Comparison of ENCODE assay signal across 23 cellular contexts in the genomic region with DNA sequence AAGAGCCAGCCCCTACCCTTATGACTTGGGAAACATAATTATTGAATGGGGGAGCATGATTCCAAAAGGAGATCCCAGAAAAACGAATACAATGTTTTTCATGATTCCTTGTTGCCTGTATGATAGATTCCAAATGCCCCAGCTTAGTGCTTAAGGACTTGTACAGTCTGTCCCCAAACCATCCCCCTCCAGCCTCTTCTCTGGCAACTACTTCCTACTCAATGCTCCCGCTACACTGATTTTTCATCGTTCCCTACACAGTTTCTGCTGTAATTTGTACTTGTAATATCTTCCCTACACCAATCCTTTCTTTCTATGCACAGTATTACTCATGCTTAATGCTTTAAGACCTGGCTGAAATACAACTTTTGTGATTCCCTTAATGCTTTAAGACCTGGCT.
DNase-seq lines count a peak whose midpoint lies in the region; ATAC-seq and TF ChIP-seq lines count a peak whose summit lies in the region.
"Had no signal": no experiment of that assay in that cellular context is flagged by ENCODE, and none has a peak within 500 bp of the region (broad histone marks: within the 10 kb centered on the region; RNA-seq: fewer than 3 reads in every experiment).

No MANE protein-coding gene starts in this region.

- H3K27ac ChIP-seq in caudate nucleus (ENCODE audit: low read depth, low read length) (peak overlapping the region; percentile 63), trophoblast cell (ENCODE audit: low read depth, low read length) (peak overlapping the region; percentile 42), smooth muscle cell (ENCODE audit: low read depth) (peak overlapping the region; percentile 55), foreskin keratinocyte (no peak overlapping the region)
- H3K27ac ChIP-seq: BLaER1 had no signal

- H3K4ac ChIP-seq in trophoblast cell (ENCODE audit: low read depth, low read length) = no peak overlapping the region

- H2BK120ac ChIP-seq in trophoblast cell (ENCODE audit: insufficient read depth, low read length, poor library complexity) = no peak overlapping the region

- H3K27me3 ChIP-seq in trophoblast cell (ENCODE audit: insufficient read depth, low read length) = no peaks in the 10 kb centered on the region
- H3K27me3 ChIP-seq in smooth muscle cell (ENCODE audit: low read depth) = peaks cover 12% of the 10 kb centered on the region
- no peaks in the 10 kb centered on the region for H3K27me3 ChIP-seq in foreskin keratinocyte
- H3K27me3 ChIP-seq: BE2C, BLaER1 had no signal

- no peak overlapping the region for H3K18ac ChIP-seq in trophoblast cell (ENCODE audit: low read length)

- no peak overlapping the region for H3K9ac ChIP-seq in trophoblast cell (ENCODE audit: low read length)
- no peak overlapping the region for H3K9ac ChIP-seq in smooth muscle cell (ENCODE audit: low read depth)
- H3K9ac ChIP-seq: BLaER1 had no signal

- DNase-seq in caudate nucleus (lab: John Stamatoyannopoulos, UW) = peak in 4 of 61 donors; percentile 16 to 25 (median 16)
- no peak for DNase-seq in trophoblast cell
- no peak for DNase-seq in smooth muscle cell (lab: John Stamatoyannopoulos, UW; ENCODE audit: unreplicated experiment)
- no peak for DNase-seq in foreskin keratinocyte
- DNase-seq in superior temporal gyrus (ENCODE audit: extremely low spot score) = no peak
- DNase-seq: 8988T; ACHN; BE2C; C1 segment of cervical spinal cord; CD4-positive, alpha-beta memory T cell; CD4-positive, CD25-positive, alpha-beta regulatory T cell; CD8-positive, alpha-beta memory T cell; COR-L47; DMS 273 treated with DMSO at 0.1 percent for 48 hours; DMS153; DMS53; DMS79; DND-41; EL; GDM1 had no signal

- no peak for ATAC-seq in GM18868 (IDR thresholded peaks at IDR 0.05; ENCODE audit: unreplicated experiment)
- no peak for ATAC-seq in foreskin keratinocyte
- ATAC-seq: GM12878 had no signal

- H3K9me3 ChIP-seq in trophoblast cell (ENCODE audit: insufficient read depth, low read depth, low read length) = peaks cover 2% of the 10 kb centered on the region
- no peaks in the 10 kb centered on the region for H3K9me3 ChIP-seq in smooth muscle cell (replicated peaks; ENCODE audit: low read depth)
- H3K9me3 ChIP-seq: BE2C, BLaER1 had no signal

- H4K91ac ChIP-seq in trophoblast cell (ENCODE audit: low read depth, low read length) = no peak overlapping the region

- peaks cover 0 to 5% of the 10 kb centered on the region in 2 experiments for H3K4me1 ChIP-seq in trophoblast cell (ENCODE audit: control insufficient read depth in 1 of 2, insufficient read depth in 2 of 2, low read length in 2 of 2)
- H3K4me1 ChIP-seq in smooth muscle cell (ENCODE audit: low read depth) = no peaks in the 10 kb centered on the region
- H3K4me1 ChIP-seq in foreskin keratinocyte = no peaks in the 10 kb centered on the region
- H3K4me1 ChIP-seq: BE2C, BLaER1 had no signal

- H4K8ac ChIP-seq in trophoblast cell (ENCODE audit: low read depth, low read length) = no peak overlapping the region

- H4K12ac ChIP-seq in trophoblast cell (ENCODE audit: low read depth, low read length) = no peak overlapping the region

- no peak overlapping the region for H2AK5ac ChIP-seq in trophoblast cell (ENCODE audit: low read length)

- peak overlapping the region; percentile 57 for H2BK5ac ChIP-seq in trophoblast cell (ENCODE audit: low read depth, low read length, poor library complexity)

- no peaks in the 10 kb centered on the region for H4K20me1 ChIP-seq in smooth muscle cell (ENCODE audit: low read depth)
- H4K20me1 ChIP-seq: BLaER1 had no signal

- H3K36me3 ChIP-seq in trophoblast cell (ENCODE audit: control insufficient read depth in 1 of 2, insufficient read depth in 2 of 2, low read length in 2 of 2) (no peaks in the 10 kb centered on the region), smooth muscle cell (ENCODE audit: low read depth) (no peaks in the 10 kb centered on the region)
- H3K36me3 ChIP-seq: BE2C, BLaER1 had no signal

- no peak for TF ChIP-seq CTCF in smooth muscle cell (IDR thresholded peaks at IDR 0.05; ENCODE audit: borderline replicate concordance, insufficient read depth, poor library complexity, severe bottlenecking)
- TF ChIP-seq CTCF in foreskin keratinocyte (conservative IDR thresholded peaks at IDR 0.05) = no peak

- H3K4me3 ChIP-seq in trophoblast cell (ENCODE audit: low read depth, low read length) (no peak overlapping the region), smooth muscle cell (no peak overlapping the region)
- H3K4me3 ChIP-seq: BLaER1, GM12878 had no signal

- no peak overlapping the region for H2BK12ac ChIP-seq in trophoblast cell (ENCODE audit: low read length)

- H3K23ac ChIP-seq in trophoblast cell (ENCODE audit: low read length) = no peak overlapping the region

- H3K79me1 ChIP-seq in trophoblast cell (ENCODE audit: low read length) = peaks cover 3% of the 10 kb centered on the region

- H3K79me2 ChIP-seq in trophoblast cell (ENCODE audit: control insufficient read depth, insufficient read depth, low read length, poor library complexity) (no peaks in the 10 kb centered on the region), smooth muscle cell (ENCODE audit: low read depth) (no peaks in the 10 kb centered on the region)

- H3K4me2 ChIP-seq in trophoblast cell (ENCODE audit: low read length) = no peak overlapping the region
- H3K4me2 ChIP-seq in smooth muscle cell = no peak overlapping the region
- H3K4me2 ChIP-seq: BLaER1 had no signal

- H3F3A ChIP-seq in smooth muscle cell (ENCODE audit: low read depth) = no peaks in the 10 kb centered on the region

- no peak overlapping the region for H3K14ac ChIP-seq in trophoblast cell (ENCODE audit: low read length)

- no CpG with 5 or more reads among the region's 3 CpGs for WGBS in trophoblast cell (ENCODE audit: extremely low coverage, insufficient coverage, insufficient read length)
- WGBS in smooth muscle cell (ENCODE audit: low lambda C conversion rate) = 77% methylated on average over 3 of the region's 3 CpGs

- no peak overlapping the region for H2AFZ ChIP-seq in trophoblast cell (ENCODE audit: insufficient read depth, low read length, poor library complexity)
- no peak overlapping the region for H2AFZ ChIP-seq in smooth muscle cell (ENCODE audit: low read depth)
